Comparison of ENCODE assay signal across 19 cellular contexts in the genomic region with DNA sequence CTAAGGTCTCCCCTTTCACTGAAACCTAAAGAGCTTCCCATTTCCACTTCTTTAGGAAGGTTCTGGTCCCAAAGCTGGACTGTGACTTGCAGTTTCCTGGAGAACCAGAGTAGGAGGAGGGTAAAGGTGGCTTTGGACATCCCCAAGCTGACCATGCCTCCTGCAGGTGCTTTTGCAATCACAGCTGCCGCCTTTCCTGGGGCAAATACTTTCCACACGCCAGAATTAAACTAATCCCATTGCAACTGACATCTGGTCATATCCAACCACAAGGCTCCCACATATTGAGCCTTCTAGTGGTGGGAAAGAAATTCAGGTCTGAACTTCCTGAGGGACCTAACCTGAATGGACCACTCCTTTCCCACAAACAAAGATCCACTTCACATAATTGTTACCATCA.
"Had no signal": no experiment of that assay in that cellular context is flagged by ENCODE, and none has a peak within 500 bp of the region (broad histone marks: within the 10 kb centered on the region; RNA-seq: fewer than 3 reads in every experiment).

No MANE protein-coding gene starts in this region.

- DNase-seq: effector memory CD4-positive, alpha-beta T cell; islet precursor cell; lower lobe of right lung; pancreas; retina; sigmoid colon; stimulated activated CD4-positive, alpha-beta T cell treated with anti-CD3 and anti-CD28 coated beads, Interleukin-2, amount 100 ng/mL, for 48 hours; tibial artery; uterus had no signal

- H3K9me3 Mint-ChIP-seq: memory B cell; mesothelial cell of epicardium; natural killer cell treated with Interleukin-12 subunit alpha and Interleukin-12 subunit beta and Interleukin-15 and Interleukin-18, amount 100 ng/mL, for 72 hours; neural progenitor cell; stimulated activated naive CD8-positive, alpha-beta T cell treated with anti-CD3 and anti-CD28 coated beads, Interleukin-15, Interleukin-2, amounts not matched to agents 100 ng/mL and 50 ng/mL, for 24 hours had no signal

- H3K4me3 ChIP-seq: left ventricle myocardium inferior, lower lobe of right lung, neural progenitor cell, pancreas, prostate gland, sigmoid colon, smooth muscle cell, tibial artery, upper lobe of left lung, uterus had no signal

- H3K36me3 Mint-ChIP-seq: memory B cell, mesothelial cell of epicardium, neural progenitor cell had no signal

- H3K36me3 ChIP-seq: left ventricle myocardium inferior, lower lobe of right lung, neural progenitor cell, pancreas, prostate gland, sigmoid colon, tibial artery, upper lobe of left lung had no signal

- H3K27ac Mint-ChIP-seq: memory B cell; mesothelial cell of epicardium; natural killer cell treated with Interleukin-12 subunit alpha and Interleukin-12 subunit beta and Interleukin-15 and Interleukin-18, amount 100 ng/mL, for 72 hours; neural progenitor cell; stimulated activated naive CD8-positive, alpha-beta T cell treated with anti-CD3 and anti-CD28 coated beads, Interleukin-15, Interleukin-2, amounts not matched to agents 100 ng/mL and 50 ng/mL, for 24 hours had no signal

- H3K27me3 ChIP-seq: pancreas, sigmoid colon, tibial artery, upper lobe of left lung, uterus had no signal

- H3K4me1 ChIP-seq: lower lobe of right lung, pancreas, prostate gland, tibial artery, uterus had no signal

- H3K4me3 Mint-ChIP-seq: memory B cell; mesothelial cell of epicardium; natural killer cell treated with Interleukin-12 subunit alpha and Interleukin-12 subunit beta and Interleukin-15 and Interleukin-18, amount 100 ng/mL, for 72 hours; neural progenitor cell; stimulated activated naive CD8-positive, alpha-beta T cell treated with anti-CD3 and anti-CD28 coated beads, Interleukin-15, Interleukin-2, amounts not matched to agents 100 ng/mL and 50 ng/mL, for 24 hours had no signal

- H3K27ac ChIP-seq: lower lobe of right lung, neural progenitor cell, pancreas, prostate gland, sigmoid colon, tibial artery, upper lobe of left lung, uterus had no signal

- ATAC-seq: esophagus mucosa; natural killer cell treated with Interleukin-12 subunit alpha and Interleukin-12 subunit beta and Interleukin-15 and Interleukin-18, amount 100 ng/mL, for 72 hours had no signal

- H3K9me3 ChIP-seq: left ventricle myocardium inferior, lower lobe of right lung, pancreas, prostate gland, sigmoid colon, upper lobe of left lung, uterus had no signal
